Comparison of ENCODE assay signal across 8 cellular contexts in the genomic region with DNA sequence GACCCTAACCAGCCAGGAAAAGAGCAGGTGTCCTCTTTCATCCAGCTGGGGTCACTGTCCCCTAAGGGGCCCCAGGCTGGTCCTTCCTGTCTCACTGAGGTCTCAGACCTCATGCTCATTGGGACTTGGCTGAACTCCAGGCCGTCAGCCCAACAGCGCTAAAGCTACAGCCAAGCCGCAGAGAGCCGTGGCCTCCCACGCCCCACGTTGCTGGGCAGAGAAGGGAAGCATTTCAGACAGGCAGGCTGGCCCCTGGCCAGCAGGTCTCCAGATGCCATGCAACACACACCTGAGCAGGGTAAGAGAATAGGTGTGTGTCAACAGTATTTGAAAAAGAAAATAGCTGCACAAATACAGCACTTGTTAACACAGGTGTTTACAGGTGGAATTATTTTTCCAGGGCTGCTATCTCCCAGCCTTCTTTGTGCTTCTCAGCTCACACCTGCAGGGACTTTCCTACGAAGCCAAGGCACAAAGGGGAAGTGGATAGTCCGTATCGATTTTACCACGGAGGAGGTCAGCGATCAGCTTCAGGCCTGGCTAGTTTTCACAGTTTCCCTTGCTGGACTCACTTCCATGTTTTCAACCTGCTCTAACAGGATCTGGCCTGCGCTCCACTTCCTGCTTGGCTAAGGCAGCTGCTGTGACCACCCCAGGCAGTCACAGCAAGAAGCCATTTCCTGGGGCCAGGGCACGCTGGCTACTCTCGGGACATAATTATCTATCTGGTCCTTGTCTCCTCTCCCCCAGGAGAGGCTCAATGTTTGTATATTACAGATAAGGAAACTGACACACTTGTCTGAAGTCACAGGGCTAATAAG.
DNase-seq lines count a peak whose midpoint lies in the region; ATAC-seq lines count a peak whose summit lies in the region.

No MANE protein-coding gene starts in this region.

- DNase-seq in Ammon's horn (ENCODE audit: low spot score) (peak; percentile 87), NCI-H2081 treated with DMSO at 0.1 percent for 48 hours (lab: John Stamatoyannopoulos, UW) (peak; percentile 99), amniotic epithelial cell (ENCODE audit: low read depth) (peak; percentile 56), inferior parietal cortex (ENCODE audit: extremely low spot score) (peak; percentile 67), AG20443 (ENCODE audit: low spot score) (no peak)

- peak overlapping the region; percentile 89 for H3K27ac Mint-ChIP-seq in stimulated activated memory B cell treated with anti-CD40 and anti-IgM and Interleukin-4, amounts not matched to agents 10 μg/mL and 1 μg/mL and 100 μg/mL, for 72 hours

- H3K36me3 Mint-ChIP-seq in stimulated activated memory B cell treated with anti-CD40 and anti-IgM and Interleukin-4, amounts not matched to agents 10 μg/mL and 1 μg/mL and 100 μg/mL, for 72 hours: peaks cover 4% of the 10 kb centered on the region

- no peaks in the 10 kb centered on the region for H3K27me3 Mint-ChIP-seq in stimulated activated memory B cell treated with anti-CD40 and anti-IgM and Interleukin-4, amounts not matched to agents 10 μg/mL and 1 μg/mL and 100 μg/mL, for 72 hours

- no peaks in the 10 kb centered on the region for H3K9me3 Mint-ChIP-seq in stimulated activated memory B cell treated with anti-CD40 and anti-IgM and Interleukin-4, amounts not matched to agents 10 μg/mL and 1 μg/mL and 100 μg/mL, for 72 hours

- peak overlapping the region; percentile 48 for H3K4me3 Mint-ChIP-seq in stimulated activated memory B cell treated with anti-CD40 and anti-IgM and Interleukin-4, amounts not matched to agents 10 μg/mL and 1 μg/mL and 100 μg/mL, for 72 hours

- peaks cover 59% of the 10 kb centered on the region for H3K4me1 Mint-ChIP-seq in stimulated activated memory B cell treated with anti-CD40 and anti-IgM and Interleukin-4, amounts not matched to agents 10 μg/mL and 1 μg/mL and 100 μg/mL, for 72 hours

- ATAC-seq in GM18909 (IDR thresholded peaks at IDR 0.05; ENCODE audit: poor library complexity, unreplicated experiment): peak; percentile 81
- peak; percentile 52 for ATAC-seq in HG03064 (IDR thresholded peaks at IDR 0.05; ENCODE audit: low read depth, unreplicated experiment)
- peak; percentile 80 for ATAC-seq in stimulated activated memory B cell treated with anti-CD40 and anti-IgM and Interleukin-4, amounts not matched to agents 10 μg/mL and 1 μg/mL and 100 μg/mL, for 72 hours
